In the genomic region with DNA sequence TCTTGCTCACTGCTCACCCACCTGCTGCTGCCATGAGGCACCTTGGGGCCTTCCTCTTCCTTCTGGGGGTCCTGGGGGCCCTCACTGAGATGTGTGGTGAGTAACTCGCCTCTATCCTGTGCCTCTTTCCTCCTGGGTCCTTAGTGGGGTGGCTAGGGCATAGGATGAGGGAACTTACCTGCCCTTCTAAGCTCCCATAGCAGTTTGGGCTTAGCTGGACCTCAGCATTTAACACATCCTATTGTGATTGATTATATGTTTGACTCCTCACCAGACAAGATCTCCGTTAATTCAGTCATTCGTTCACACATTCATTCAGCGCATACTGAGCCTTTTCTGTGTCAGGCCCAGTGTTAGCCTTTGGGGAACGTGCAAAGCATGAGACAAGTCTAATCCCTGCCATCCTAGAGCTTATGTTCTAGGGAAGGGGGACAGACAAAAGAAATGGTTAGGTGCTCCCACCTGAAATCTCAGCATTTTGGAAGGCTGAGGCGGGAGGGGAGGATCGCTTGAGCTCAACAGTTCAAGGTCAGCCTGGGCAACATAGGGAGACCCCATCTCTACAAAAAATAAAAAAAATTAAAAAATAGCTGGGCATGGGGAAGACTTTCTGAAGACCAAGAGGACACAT, we compare ENCODE assay signal across 1 cellular context.
TF ChIP-seq lines count a peak whose summit lies in the region.

No MANE protein-coding gene starts in this region.

TF ChIP-seq in endothelial cell of umbilical vein, 7 proteins besides CTCF, POLR2A, EP300 and RAD21:
- TF ChIP-seq MYC (IDR thresholded peaks at IDR 0.05; ENCODE audit: low read depth, low read length), result no peak
- TF ChIP-seq POLR2AphosphoS5 (IDR thresholded peaks at IDR 0.05; ENCODE audit: insufficient read depth, low read depth, low read length), result no peak
- TF ChIP-seq GATA2 (IDR thresholded peaks at IDR 0.05; ENCODE audit: insufficient read depth, insufficient read length, low read depth, low read length), result no peak
- TF ChIP-seq, protein P1, sequence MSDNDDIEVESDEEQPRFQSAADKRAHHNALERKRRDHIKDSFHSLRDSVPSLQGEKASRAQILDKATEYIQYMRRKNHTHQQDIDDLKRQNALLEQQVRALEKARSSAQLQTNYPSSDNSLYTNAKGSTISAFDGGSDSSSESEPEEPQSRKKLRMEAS (IDR thresholded peaks at IDR 0.05; ENCODE audit: insufficient read depth, insufficient read length), result no peak
- TF ChIP-seq FOS (IDR thresholded peaks at IDR 0.05; ENCODE audit: borderline replicate concordance, insufficient read depth, low read length), result no peak
- TF ChIP-seq JUN (IDR thresholded peaks at IDR 0.05; ENCODE audit: borderline replicate concordance, insufficient read depth, insufficient read length, low read depth), result no peak
TF ChIP-seq in endothelial cell of umbilical vein: peak in this region for 0.
